Comparison of ENCODE assay signal across 1 cellular context in the genomic region with DNA sequence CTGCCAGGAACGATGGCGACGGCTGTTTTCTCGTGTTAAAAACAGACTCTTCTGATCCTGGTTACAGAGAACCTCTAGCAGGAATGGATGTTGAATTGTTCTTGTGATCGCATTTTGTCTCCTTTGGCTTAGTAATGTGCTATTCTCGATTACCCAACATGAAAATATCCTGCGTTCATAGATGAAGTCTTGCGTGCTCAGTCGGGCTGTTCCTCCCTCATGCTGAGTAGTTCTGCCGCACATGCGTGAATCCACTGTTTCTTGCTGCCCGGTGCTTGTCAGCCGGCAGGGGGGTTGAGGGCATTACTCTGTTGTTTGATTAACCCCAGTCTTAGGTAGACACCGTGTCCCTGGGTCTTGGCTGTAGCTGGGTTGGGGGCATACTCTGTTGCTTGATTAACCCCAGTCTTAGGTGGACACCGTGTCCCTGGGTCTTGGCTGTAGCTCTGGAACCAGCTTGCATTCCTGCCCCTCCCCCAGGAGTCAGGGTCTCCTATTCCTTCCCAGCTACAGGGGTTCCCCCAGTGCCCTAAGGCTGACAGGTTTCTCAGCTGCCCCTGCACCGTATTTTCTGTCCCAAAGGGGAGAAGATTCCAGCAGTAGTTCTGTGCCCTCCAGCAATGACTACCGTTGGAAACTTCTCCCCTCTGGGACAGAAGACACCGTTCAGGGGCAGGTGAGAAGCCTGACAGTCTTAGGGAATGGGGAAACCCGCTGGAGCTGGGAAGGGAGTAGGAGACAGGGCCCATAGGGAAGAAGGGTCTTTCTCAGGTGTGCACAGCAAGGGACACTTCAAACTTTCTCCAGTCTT.
TF ChIP-seq lines count a peak whose summit lies in the region.

No MANE protein-coding gene starts in this region.

TF ChIP-seq in HepG2, 621 proteins besides CTCF, POLR2A, EP300 and RAD21 (continued from another document and continues in another):
- TF ChIP-seq, protein P1, sequence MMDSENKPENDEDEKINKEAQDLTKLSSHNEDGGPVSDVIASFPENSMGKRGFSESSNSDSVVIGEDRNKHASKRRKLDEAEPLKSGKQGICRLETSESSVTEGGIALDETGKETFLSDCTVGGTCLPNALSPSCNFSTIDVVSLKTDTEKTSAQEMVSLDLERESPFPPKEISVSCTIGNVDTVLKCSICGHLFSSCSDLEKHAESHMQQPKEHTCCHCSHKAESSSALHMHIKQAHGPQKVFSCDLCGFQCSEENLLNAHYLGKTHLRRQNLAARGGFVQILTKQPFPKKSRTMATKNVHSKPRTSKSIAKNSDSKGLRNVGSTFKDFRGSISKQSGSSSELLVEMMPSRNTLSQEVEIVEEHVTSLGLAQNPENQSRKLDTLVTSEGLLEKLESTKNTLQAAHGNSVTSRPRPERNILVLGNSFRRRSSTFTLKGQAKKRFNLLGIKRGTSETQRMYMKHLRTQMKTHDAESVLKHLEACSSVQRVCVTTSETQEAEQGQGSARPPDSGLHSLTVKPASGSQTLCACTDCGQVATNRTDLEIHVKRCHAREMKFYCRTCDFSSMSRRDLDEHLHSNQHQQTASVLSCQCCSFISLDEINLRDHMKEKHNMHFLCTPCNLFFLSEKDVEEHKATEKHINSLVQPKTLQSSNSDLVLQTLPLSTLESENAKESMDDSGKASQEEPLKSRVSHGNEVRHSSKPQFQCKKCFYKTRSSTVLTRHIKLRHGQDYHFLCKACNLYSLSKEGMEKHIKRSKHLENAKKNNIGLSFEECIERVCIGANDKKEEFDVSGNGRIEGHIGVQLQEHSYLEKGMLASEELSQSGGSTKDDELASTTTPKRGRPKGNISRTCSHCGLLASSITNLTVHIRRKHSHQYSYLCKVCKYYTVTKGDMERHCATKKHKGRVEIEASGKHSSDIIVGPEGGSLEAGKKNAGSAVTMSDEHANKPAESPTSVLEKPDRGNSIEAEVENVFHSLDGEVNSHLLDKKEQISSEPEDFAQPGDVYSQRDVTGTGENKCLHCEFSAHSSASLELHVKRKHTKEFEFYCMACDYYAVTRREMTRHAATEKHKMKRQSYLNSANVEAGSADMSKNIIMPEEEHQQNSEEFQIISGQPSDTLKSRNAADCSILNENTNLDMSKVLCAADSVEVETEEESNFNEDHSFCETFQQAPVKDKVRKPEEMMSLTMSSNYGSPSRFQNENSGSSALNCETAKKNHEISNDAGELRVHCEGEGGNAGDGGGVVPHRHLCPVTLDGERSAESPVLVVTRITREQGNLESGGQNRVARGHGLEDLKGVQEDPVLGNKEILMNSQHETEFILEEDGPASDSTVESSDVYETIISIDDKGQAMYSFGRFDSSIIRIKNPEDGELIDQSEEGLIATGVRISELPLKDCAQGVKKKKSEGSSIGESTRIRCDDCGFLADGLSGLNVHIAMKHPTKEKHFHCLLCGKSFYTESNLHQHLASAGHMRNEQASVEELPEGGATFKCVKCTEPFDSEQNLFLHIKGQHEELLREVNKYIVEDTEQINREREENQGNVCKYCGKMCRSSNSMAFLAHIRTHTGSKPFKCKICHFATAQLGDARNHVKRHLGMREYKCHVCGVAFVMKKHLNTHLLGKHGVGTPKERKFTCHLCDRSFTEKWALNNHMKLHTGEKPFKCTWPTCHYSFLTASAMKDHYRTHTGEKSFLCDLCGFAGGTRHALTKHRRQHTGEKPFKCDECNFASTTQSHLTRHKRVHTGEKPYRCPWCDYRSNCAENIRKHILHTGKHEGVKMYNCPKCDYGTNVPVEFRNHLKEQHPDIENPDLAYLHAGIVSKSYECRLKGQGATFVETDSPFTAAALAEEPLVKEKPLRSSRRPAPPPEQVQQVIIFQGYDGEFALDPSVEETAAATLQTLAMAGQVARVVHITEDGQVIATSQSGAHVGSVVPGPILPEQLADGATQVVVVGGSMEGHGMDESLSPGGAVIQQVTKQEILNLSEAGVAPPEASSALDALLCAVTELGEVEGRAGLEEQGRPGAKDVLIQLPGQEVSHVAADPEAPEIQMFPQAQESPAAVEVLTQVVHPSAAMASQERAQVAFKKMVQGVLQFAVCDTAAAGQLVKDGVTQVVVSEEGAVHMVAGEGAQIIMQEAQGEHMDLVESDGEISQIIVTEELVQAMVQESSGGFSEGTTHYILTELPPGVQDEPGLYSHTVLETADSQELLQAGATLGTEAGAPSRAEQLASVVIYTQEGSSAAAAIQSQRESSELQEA (CRISPR knock-in tag; IDR thresholded peaks at IDR 0.05; ENCODE audit: not compliant biosample characterization): peak; percentile 44
- TF ChIP-seq, protein P2, sequence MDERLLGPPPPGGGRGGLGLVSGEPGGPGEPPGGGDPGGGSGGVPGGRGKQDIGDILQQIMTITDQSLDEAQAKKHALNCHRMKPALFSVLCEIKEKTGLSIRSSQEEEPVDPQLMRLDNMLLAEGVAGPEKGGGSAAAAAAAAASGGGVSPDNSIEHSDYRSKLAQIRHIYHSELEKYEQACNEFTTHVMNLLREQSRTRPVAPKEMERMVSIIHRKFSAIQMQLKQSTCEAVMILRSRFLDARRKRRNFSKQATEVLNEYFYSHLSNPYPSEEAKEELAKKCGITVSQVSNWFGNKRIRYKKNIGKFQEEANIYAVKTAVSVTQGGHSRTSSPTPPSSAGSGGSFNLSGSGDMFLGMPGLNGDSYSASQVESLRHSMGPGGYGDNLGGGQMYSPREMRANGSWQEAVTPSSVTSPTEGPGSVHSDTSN (CRISPR knock-in tag; IDR thresholded peaks at IDR 0.05): no peak
- TF ChIP-seq, protein P3, sequence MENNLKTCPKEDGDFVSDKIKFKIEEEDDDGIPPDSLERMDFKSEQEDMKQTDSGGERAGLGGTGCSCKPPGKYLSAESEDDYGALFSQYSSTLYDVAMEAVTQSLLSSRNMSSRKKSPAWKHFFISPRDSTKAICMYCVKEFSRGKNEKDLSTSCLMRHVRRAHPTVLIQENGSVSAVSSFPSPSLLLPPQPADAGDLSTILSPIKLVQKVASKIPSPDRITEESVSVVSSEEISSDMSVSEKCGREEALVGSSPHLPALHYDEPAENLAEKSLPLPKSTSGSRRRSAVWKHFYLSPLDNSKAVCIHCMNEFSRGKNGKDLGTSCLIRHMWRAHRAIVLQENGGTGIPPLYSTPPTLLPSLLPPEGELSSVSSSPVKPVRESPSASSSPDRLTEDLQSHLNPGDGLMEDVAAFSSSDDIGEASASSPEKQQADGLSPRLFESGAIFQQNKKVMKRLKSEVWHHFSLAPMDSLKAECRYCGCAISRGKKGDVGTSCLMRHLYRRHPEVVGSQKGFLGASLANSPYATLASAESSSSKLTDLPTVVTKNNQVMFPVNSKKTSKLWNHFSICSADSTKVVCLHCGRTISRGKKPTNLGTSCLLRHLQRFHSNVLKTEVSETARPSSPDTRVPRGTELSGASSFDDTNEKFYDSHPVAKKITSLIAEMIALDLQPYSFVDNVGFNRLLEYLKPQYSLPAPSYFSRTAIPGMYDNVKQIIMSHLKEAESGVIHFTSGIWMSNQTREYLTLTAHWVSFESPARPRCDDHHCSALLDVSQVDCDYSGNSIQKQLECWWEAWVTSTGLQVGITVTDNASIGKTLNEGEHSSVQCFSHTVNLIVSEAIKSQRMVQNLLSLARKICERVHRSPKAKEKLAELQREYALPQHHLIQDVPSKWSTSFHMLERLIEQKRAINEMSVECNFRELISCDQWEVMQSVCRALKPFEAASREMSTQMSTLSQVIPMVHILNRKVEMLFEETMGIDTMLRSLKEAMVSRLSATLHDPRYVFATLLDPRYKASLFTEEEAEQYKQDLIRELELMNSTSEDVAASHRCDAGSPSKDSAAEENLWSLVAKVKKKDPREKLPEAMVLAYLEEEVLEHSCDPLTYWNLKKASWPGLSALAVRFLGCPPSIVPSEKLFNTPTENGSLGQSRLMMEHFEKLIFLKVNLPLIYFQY (CRISPR knock-in tag; IDR thresholded peaks at IDR 0.05; ENCODE audit: borderline replicate concordance): no peak
- TF ChIP-seq FOXJ3 (CRISPR knock-in tag; IDR thresholded peaks at IDR 0.05; ENCODE audit: borderline replicate concordance) (no peak), RELA (CRISPR knock-in tag; IDR thresholded peaks at IDR 0.05) (no peak), TAF1 (CRISPR knock-in tag; IDR thresholded peaks at IDR 0.05) (no peak), ZNF331 (CRISPR knock-in tag; IDR thresholded peaks at IDR 0.05) (no peak; the same call in 1 of the 2 replicates), MTA1 (CRISPR knock-in tag; IDR thresholded peaks at IDR 0.05; ENCODE audit: borderline replicate concordance) (no peak), ZNF629 (CRISPR knock-in tag; conservative IDR thresholded peaks at IDR 0.05) (no peak), CC2D1A (CRISPR knock-in tag; IDR thresholded peaks at IDR 0.05) (no peak), CHCHD3 (CRISPR knock-in tag; IDR thresholded peaks at IDR 0.05) (0 out of 2 replicates have a peak, but pooled peaks have one; percentile 42), MED1 (CRISPR knock-in tag; IDR thresholded peaks at IDR 0.05) (no peak)
- TF ChIP-seq, protein P4, sequence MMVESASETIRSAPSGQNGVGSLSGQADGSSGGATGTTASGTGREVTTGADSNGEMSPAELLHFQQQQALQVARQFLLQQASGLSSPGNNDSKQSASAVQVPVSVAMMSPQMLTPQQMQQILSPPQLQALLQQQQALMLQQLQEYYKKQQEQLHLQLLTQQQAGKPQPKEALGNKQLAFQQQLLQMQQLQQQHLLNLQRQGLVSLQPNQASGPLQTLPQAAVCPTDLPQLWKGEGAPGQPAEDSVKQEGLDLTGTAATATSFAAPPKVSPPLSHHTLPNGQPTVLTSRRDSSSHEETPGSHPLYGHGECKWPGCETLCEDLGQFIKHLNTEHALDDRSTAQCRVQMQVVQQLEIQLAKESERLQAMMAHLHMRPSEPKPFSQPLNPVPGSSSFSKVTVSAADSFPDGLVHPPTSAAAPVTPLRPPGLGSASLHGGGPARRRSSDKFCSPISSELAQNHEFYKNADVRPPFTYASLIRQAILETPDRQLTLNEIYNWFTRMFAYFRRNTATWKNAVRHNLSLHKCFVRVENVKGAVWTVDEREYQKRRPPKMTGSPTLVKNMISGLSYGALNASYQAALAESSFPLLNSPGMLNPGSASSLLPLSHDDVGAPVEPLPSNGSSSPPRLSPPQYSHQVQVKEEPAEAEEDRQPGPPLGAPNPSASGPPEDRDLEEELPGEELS (CRISPR knock-in tag; IDR thresholded peaks at IDR 0.05): no peak
- TF ChIP-seq, protein P5, sequence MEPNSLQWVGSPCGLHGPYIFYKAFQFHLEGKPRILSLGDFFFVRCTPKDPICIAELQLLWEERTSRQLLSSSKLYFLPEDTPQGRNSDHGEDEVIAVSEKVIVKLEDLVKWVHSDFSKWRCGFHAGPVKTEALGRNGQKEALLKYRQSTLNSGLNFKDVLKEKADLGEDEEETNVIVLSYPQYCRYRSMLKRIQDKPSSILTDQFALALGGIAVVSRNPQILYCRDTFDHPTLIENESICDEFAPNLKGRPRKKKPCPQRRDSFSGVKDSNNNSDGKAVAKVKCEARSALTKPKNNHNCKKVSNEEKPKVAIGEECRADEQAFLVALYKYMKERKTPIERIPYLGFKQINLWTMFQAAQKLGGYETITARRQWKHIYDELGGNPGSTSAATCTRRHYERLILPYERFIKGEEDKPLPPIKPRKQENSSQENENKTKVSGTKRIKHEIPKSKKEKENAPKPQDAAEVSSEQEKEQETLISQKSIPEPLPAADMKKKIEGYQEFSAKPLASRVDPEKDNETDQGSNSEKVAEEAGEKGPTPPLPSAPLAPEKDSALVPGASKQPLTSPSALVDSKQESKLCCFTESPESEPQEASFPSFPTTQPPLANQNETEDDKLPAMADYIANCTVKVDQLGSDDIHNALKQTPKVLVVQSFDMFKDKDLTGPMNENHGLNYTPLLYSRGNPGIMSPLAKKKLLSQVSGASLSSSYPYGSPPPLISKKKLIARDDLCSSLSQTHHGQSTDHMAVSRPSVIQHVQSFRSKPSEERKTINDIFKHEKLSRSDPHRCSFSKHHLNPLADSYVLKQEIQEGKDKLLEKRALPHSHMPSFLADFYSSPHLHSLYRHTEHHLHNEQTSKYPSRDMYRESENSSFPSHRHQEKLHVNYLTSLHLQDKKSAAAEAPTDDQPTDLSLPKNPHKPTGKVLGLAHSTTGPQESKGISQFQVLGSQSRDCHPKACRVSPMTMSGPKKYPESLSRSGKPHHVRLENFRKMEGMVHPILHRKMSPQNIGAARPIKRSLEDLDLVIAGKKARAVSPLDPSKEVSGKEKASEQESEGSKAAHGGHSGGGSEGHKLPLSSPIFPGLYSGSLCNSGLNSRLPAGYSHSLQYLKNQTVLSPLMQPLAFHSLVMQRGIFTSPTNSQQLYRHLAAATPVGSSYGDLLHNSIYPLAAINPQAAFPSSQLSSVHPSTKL (CRISPR knock-in tag; IDR thresholded peaks at IDR 0.05): no peak
- TF ChIP-seq, protein P6, sequence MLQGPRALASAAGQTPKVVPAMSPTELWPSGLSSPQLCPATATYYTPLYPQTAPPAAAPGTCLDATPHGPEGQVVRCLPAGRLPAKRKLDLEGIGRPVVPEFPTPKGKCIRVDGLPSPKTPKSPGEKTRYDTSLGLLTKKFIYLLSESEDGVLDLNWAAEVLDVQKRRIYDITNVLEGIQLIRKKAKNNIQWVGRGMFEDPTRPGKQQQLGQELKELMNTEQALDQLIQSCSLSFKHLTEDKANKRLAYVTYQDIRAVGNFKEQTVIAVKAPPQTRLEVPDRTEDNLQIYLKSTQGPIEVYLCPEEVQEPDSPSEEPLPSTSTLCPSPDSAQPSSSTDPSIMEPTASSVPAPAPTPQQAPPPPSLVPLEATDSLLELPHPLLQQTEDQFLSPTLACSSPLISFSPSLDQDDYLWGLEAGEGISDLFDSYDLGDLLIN (CRISPR knock-in tag; IDR thresholded peaks at IDR 0.05; ENCODE audit: borderline replicate concordance): no peak
- TF ChIP-seq, protein P7, sequence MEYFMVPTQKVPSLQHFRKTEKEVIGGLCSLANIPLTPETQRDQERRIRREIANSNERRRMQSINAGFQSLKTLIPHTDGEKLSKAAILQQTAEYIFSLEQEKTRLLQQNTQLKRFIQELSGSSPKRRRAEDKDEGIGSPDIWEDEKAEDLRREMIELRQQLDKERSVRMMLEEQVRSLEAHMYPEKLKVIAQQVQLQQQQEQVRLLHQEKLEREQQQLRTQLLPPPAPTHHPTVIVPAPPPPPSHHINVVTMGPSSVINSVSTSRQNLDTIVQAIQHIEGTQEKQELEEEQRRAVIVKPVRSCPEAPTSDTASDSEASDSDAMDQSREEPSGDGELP (IDR thresholded peaks at IDR 0.05; ENCODE audit: borderline replicate concordance, low read depth): no peak
- TF ChIP-seq, protein P8, sequence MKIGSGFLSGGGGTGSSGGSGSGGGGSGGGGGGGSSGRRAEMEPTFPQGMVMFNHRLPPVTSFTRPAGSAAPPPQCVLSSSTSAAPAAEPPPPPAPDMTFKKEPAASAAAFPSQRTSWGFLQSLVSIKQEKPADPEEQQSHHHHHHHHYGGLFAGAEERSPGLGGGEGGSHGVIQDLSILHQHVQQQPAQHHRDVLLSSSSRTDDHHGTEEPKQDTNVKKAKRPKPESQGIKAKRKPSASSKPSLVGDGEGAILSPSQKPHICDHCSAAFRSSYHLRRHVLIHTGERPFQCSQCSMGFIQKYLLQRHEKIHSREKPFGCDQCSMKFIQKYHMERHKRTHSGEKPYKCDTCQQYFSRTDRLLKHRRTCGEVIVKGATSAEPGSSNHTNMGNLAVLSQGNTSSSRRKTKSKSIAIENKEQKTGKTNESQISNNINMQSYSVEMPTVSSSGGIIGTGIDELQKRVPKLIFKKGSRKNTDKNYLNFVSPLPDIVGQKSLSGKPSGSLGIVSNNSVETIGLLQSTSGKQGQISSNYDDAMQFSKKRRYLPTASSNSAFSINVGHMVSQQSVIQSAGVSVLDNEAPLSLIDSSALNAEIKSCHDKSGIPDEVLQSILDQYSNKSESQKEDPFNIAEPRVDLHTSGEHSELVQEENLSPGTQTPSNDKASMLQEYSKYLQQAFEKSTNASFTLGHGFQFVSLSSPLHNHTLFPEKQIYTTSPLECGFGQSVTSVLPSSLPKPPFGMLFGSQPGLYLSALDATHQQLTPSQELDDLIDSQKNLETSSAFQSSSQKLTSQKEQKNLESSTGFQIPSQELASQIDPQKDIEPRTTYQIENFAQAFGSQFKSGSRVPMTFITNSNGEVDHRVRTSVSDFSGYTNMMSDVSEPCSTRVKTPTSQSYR (CRISPR knock-in tag; IDR thresholded peaks at IDR 0.05; ENCODE audit: borderline replicate concordance): no peak
